ENCODE assay signal across 1 cellular context in genomic region chr14:58199726-58200479, GRCh38.
TF ChIP-seq lines count a peak whose summit lies in the region.

ACTR10 (plus strand) TSS chr14:58200149; CDS start chr14:58200218, 69 bp downstream.

TF ChIP-seq in HepG2, 621 proteins besides CTCF, POLR2A, EP300 and RAD21 (continued from another document):
- peak; percentile 89 for TF ChIP-seq GMEB1 (CRISPR knock-in tag; IDR thresholded peaks at IDR 0.05; ENCODE audit: borderline replicate concordance)
- no peak; the same call in 1 of the 2 replicates for TF ChIP-seq ZNF558 (CRISPR knock-in tag; IDR thresholded peaks at IDR 0.05; ENCODE audit: borderline replicate concordance)
- peak; percentile 85 for TF ChIP-seq ZFY (CRISPR knock-in tag; IDR thresholded peaks at IDR 0.05)
- no peak for TF ChIP-seq ZHX1 (CRISPR knock-in tag; IDR thresholded peaks at IDR 0.05; ENCODE audit: low read depth)
- TF ChIP-seq TMF1 (CRISPR knock-in tag; IDR thresholded peaks at IDR 0.05; ENCODE audit: low read depth): 0 out of 2 replicates have a peak, but pooled peaks have one; percentile 48
- TF ChIP-seq SRY (CRISPR knock-in tag; IDR thresholded peaks at IDR 0.05): peak; percentile 87
- TF ChIP-seq ZBTB7B (CRISPR knock-in tag; IDR thresholded peaks at IDR 0.05): 0 out of 2 replicates have a peak, but pooled peaks have one; percentile 23
- TF ChIP-seq ZNF274 (CRISPR knock-in tag; IDR thresholded peaks at IDR 0.05): no peak
- peak; percentile 55 for TF ChIP-seq ZNF670 (CRISPR knock-in tag; IDR thresholded peaks at IDR 0.05; ENCODE audit: borderline replicate concordance)
- peak; percentile 58 for TF ChIP-seq PATZ1 (CRISPR knock-in tag; IDR thresholded peaks at IDR 0.05)
TF ChIP-seq in HepG2: peak in this region for 102.
